8 cellular contexts compared by ENCODE assay signal in the genomic region with DNA sequence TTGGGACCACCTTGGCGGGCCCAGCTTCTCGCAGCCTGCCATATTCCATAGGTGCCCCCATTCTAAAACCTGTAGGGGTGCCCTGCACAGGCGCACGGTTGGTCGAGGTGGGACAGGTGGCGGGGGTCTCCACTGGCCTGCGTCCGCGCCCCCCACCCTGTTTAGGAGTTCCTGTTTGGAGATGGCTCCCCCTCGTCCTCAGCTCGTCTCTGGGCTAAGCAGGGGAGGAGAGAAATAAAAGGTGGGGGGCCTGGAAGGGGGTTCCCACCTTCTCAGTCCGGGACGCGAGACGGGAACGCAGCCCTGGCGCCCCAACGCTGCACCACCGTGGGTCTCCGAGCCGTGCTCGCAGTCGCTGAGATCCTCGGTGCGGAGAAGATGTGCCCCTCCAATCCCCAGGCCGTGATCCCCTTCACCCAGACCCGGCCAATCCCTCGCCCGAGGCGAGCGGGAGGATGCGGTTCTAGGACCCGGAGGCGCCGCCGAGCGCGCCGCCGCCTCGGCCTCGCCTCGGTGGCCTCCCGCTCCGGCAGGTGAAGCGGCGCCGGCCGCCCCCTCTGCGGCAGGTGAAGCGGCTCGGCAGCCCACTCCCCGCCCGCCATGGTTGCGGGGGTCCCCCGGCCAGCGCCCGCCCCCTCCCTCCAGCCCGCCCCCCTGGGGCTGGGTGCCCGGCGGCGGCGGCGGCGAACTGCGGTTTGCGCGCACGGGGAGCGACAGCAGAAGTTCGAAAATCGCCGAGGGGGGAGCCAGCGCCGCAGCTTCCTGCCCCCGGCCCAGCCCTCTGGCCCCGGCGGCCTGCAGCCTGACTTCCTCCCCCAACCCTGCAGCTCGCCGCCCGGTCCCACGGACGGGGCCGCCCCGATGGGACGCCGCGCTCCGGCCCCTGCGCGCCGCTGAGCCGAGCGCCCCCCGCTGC. TPM values are rescaled to one million over a fixed set of nuclear protein-coding genes. Genes with fewer than 3 reads are reported as not detected.
DNase-seq lines count a peak whose midpoint lies in the region; ATAC-seq and TF ChIP-seq lines count a peak whose summit lies in the region.

A gene with protein sequence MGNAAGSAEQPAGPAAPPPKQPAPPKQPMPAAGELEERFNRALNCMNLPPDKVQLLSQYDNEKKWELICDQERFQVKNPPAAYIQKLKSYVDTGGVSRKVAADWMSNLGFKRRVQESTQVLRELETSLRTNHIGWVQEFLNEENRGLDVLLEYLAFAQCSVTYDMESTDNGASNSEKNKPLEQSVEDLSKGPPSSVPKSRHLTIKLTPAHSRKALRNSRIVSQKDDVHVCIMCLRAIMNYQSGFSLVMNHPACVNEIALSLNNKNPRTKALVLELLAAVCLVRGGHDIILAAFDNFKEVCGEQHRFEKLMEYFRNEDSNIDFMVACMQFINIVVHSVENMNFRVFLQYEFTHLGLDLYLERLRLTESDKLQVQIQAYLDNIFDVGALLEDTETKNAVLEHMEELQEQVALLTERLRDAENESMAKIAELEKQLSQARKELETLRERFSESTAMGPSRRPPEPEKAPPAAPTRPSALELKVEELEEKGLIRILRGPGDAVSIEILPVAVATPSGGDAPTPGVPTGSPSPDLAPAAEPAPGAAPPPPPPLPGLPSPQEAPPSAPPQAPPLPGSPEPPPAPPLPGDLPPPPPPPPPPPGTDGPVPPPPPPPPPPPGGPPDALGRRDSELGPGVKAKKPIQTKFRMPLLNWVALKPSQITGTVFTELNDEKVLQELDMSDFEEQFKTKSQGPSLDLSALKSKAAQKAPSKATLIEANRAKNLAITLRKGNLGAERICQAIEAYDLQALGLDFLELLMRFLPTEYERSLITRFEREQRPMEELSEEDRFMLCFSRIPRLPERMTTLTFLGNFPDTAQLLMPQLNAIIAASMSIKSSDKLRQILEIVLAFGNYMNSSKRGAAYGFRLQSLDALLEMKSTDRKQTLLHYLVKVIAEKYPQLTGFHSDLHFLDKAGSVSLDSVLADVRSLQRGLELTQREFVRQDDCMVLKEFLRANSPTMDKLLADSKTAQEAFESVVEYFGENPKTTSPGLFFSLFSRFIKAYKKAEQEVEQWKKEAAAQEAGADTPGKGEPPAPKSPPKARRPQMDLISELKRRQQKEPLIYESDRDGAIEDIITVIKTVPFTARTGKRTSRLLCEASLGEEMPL (plus strand): TSS at position 805 of the 916 bp plus-strand sequence. CDS start 240 bp downstream, outside the sequence.

- peak within 1 kb of the TSS; percentile 99 for H3K27ac Mint-ChIP-seq in activated naive CD4-positive, alpha-beta T cell treated with anti-CD3 and anti-CD28 coated beads, Interleukin-2, amount 10 ng/mL, durations not matched to agents 7 days and 5 days

- H3K4me3 ChIP-seq in Panc1 (ENCODE audit: low read depth in 2 of 2, low read length in 2 of 2) (peak within 1 kb of the TSS; percentile 51 to 67), left ventricle myocardium inferior (peak within 1 kb of the TSS; percentile 84), rectal smooth muscle tissue (ENCODE audit: low read length) (peak within 1 kb of the TSS; percentile 72)

- H3K27ac ChIP-seq in Panc1 (ENCODE audit: low read length) (peak within 1 kb of the TSS; percentile 96), left ventricle myocardium inferior (replicated peaks) (peak within 1 kb of the TSS; percentile 72), rectal smooth muscle tissue (ENCODE audit: low read depth, low read length) (no peak within 1 kb of the TSS)

- TF ChIP-seq CTCF in Panc1 (IDR thresholded peaks at IDR 0.05) (no peak), left ventricle myocardium inferior (IDR thresholded peaks at IDR 0.05; ENCODE audit: borderline replicate concordance) (peak; percentile 19)

- DNase-seq in activated CD4-positive, alpha-beta T cell treated with anti-CD3 and anti-CD28 coated beads for 1 hour: peak; percentile 37
- DNase-seq in activated CD4-positive, alpha-beta T cell treated with anti-CD3 and anti-CD28 coated beads, Interleukin-2, amount 50 U/mL, for 4 hours: no peak
- no peak for DNase-seq in Panc1 (ENCODE audit: low read depth, low spot score)
- peak; percentile 84 for DNase-seq in activated naive CD4-positive, alpha-beta T cell treated with anti-CD3 and anti-CD28 coated beads, Interleukin-2, amount 10 ng/mL, durations not matched to agents 7 days and 5 days
- DNase-seq in left ventricle myocardium inferior: peak; percentile 76
- no peak for DNase-seq in NCI-H1436 (lab: John Stamatoyannopoulos, UW)

- peak within 1 kb of the TSS; percentile 6 for H3K9ac ChIP-seq in rectal smooth muscle tissue (ENCODE audit: low read length)

- H3K4me1 Mint-ChIP-seq in activated naive CD4-positive, alpha-beta T cell treated with anti-CD3 and anti-CD28 coated beads, Interleukin-2, amount 10 ng/mL, durations not matched to agents 7 days and 5 days: peaks cover 46% of the 10 kb centered on the region

- ATAC-seq in Panc1 (peak; percentile 17; the same call in 1 of the 2 replicates), GM18909 (IDR thresholded peaks at IDR 0.05; ENCODE audit: poor library complexity, unreplicated experiment) (no peak)

- BruUV-seq in Panc1 (replicated peaks; lab: Mats Ljungman, UMichigan): no TSS peak

- no peaks in the 10 kb centered on the region for H3K9me3 ChIP-seq in Panc1 (ENCODE audit: control insufficient read depth, insufficient read depth, low read depth, low read length)
- no peaks in the 10 kb centered on the region for H3K9me3 ChIP-seq in left ventricle myocardium inferior (replicated peaks)

- no peaks in the 10 kb centered on the region for H3K27me3 ChIP-seq in Panc1 (ENCODE audit: control insufficient read depth, insufficient read depth, low read length)
- no peaks in the 10 kb centered on the region for H3K27me3 ChIP-seq in left ventricle myocardium inferior (ENCODE audit: low read depth)
- no peaks in the 10 kb centered on the region for H3K27me3 ChIP-seq in rectal smooth muscle tissue (ENCODE audit: control insufficient read depth, insufficient read depth, low read length)

- peaks cover 33% of the 10 kb centered on the region for H3K4me1 ChIP-seq in Panc1 (ENCODE audit: control insufficient read depth, insufficient read depth, low read length)
- peaks cover 63% of the 10 kb centered on the region for H3K4me1 ChIP-seq in left ventricle myocardium inferior
- no peaks in the 10 kb centered on the region for H3K4me1 ChIP-seq in rectal smooth muscle tissue (ENCODE audit: control insufficient read depth, insufficient read depth, low read length)

- no peaks in the 10 kb centered on the region for H3K36me3 ChIP-seq in Panc1 (ENCODE audit: control insufficient read depth, insufficient read depth, low read length)
- H3K36me3 ChIP-seq in left ventricle myocardium inferior: no peaks in the 10 kb centered on the region
- no peaks in the 10 kb centered on the region for H3K36me3 ChIP-seq in rectal smooth muscle tissue (ENCODE audit: control insufficient read depth, insufficient read depth, low read length)

- H3K4me3 Mint-ChIP-seq in activated naive CD4-positive, alpha-beta T cell treated with anti-CD3 and anti-CD28 coated beads, Interleukin-2, amount 10 ng/mL, durations not matched to agents 7 days and 5 days: peak within 1 kb of the TSS; percentile 100

- CTCF ChIA-PET in Panc1 (lab: Charles Lee): interaction anchor here (0.9 kb wide), 1 partner anchor 10 kb away, joined by 4 read pairs; no protein-coding TSS in a partner anchor
- CTCF ChIA-PET in activated naive CD4-positive, alpha-beta T cell treated with anti-CD3 and anti-CD28 coated beads, Interleukin-2, amount 10 ng/mL, durations not matched to agents 7 days and 5 days (lab: Charles Lee): interaction anchor here (1.2 to 7.2 kb wide), 6 partner anchors 11 to 165 kb away, joined by 3 to 276 read pairs (median 26); a partner anchor contains a TSS

- POLR2A ChIA-PET in Panc1 (lab: Charles Lee): no interaction called here

- intact Hi-C loops in Panc1 (cut with micrococcal nuclease; ENCODE audit: unreplicated experiment) (no loop called here), left ventricle myocardium inferior (cut with micrococcal nuclease) (no loop called here)

- in situ Hi-C loops in Panc1 (cut with HindIII; ENCODE audit: low pct_unique_long_range_greater_than_20kb, low sequenced_read_pairs): no loop called here

- H3K9me3 Mint-ChIP-seq in activated naive CD4-positive, alpha-beta T cell treated with anti-CD3 and anti-CD28 coated beads, Interleukin-2, amount 10 ng/mL, durations not matched to agents 7 days and 5 days: no peaks in the 10 kb centered on the region

- H3K27me3 Mint-ChIP-seq in activated naive CD4-positive, alpha-beta T cell treated with anti-CD3 and anti-CD28 coated beads, Interleukin-2, amount 10 ng/mL, durations not matched to agents 7 days and 5 days: no peaks in the 10 kb centered on the region

- H3K36me3 Mint-ChIP-seq in activated naive CD4-positive, alpha-beta T cell treated with anti-CD3 and anti-CD28 coated beads, Interleukin-2, amount 10 ng/mL, durations not matched to agents 7 days and 5 days: peaks cover 56% of the 10 kb centered on the region

RNA-seq across cellular contexts. Expression of the gene that starts here (rescaled TPM):
- total RNA-seq in Panc1 (2021; ENCODE audit: unreplicated experiment): 20.0 TPM
- 23.8 TPM for polyA plus RNA-seq in Panc1 (2012; ENCODE audit: insufficient read length)
- total RNA-seq in left ventricle myocardium inferior: 8.7 TPM

Comparison
In these comparisons a context has a peak if more than half of its experiments do, and no peak if none do; other contexts are left out.
1. DNase-seq: peak in activated CD4-positive, alpha-beta T cell treated with anti-CD3 and anti-CD28 coated beads for 1 hour (single experiment), activated naive CD4-positive, alpha-beta T cell treated with anti-CD3 and anti-CD28 coated beads, Interleukin-2, amount 10 ng/mL, durations not matched to agents 7 days and 5 days (single experiment) and left ventricle myocardium inferior (single experiment); none in activated CD4-positive, alpha-beta T cell treated with anti-CD3 and anti-CD28 coated beads, Interleukin-2, amount 50 U/mL, for 4 hours (0 of 2), Panc1 (single experiment) and NCI-H1436 (single experiment).
2. Peak in every context shown above with its lines, with median percentiles within 50 percentile points of each other: H3K4me3 ChIP-seq.